In the genomic region with DNA sequence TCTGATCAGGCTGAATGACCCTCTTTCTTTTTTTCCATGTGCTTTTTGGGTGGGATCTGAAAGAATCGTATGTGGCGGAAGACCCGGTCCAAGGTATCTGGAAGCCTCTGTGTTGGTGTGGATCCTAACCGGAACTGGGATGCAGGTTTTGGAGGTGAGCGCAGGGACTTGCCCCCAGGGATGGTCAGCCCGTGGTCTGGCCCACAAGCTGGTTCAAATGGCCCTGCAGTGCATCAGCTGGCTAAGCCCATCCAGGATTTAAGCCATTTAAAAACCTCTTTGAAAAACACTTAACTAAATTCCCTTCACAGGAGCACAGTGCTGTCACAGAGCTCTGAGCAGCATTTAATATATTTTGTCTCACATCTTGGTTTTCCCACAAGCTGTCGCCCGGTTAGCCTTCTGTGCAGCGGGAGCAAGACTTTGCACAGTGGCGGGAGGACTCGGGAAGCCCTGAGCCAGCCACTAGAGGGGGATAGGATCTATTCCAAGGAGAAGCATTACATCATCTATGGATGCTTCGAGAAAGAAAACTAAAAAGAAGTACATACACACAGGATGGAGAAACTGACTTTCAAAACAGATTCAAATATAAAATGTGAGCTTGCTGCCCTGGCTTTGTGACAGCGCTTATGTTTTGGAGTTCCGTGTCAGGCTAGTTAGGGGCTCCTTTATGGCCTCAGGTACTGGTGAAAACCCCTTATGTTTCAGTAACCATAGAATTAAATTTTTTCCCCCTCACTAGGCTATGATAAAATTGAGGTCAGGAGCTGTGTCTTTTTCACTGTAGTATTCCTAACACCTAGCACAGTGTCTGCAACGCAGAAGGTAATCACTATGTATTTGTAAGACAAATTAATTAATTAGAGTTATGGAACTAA, we compare ENCODE assay signal across 1 cellular context.
TF ChIP-seq lines count a peak whose summit lies in the region.

No MANE protein-coding gene starts in this region.

TF ChIP-seq in HCT116, 20 proteins besides CTCF, POLR2A, EP300 and RAD21 (continued from another document):
- TF ChIP-seq, protein P1, sequence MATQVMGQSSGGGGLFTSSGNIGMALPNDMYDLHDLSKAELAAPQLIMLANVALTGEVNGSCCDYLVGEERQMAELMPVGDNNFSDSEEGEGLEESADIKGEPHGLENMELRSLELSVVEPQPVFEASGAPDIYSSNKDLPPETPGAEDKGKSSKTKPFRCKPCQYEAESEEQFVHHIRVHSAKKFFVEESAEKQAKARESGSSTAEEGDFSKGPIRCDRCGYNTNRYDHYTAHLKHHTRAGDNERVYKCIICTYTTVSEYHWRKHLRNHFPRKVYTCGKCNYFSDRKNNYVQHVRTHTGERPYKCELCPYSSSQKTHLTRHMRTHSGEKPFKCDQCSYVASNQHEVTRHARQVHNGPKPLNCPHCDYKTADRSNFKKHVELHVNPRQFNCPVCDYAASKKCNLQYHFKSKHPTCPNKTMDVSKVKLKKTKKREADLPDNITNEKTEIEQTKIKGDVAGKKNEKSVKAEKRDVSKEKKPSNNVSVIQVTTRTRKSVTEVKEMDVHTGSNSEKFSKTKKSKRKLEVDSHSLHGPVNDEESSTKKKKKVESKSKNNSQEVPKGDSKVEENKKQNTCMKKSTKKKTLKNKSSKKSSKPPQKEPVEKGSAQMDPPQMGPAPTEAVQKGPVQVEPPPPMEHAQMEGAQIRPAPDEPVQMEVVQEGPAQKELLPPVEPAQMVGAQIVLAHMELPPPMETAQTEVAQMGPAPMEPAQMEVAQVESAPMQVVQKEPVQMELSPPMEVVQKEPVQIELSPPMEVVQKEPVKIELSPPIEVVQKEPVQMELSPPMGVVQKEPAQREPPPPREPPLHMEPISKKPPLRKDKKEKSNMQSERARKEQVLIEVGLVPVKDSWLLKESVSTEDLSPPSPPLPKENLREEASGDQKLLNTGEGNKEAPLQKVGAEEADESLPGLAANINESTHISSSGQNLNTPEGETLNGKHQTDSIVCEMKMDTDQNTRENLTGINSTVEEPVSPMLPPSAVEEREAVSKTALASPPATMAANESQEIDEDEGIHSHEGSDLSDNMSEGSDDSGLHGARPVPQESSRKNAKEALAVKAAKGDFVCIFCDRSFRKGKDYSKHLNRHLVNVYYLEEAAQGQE (IDR thresholded peaks at IDR 0.05; ENCODE audit: low read depth), result no peak
- no peak for TF ChIP-seq ZFX (IDR thresholded peaks at IDR 0.05)
TF ChIP-seq in HCT116: peak in this region for 4.
